In genomic region chr1:31532114-31532644, GRCh38 we compare ENCODE assay signal across 27 cellular contexts. TPM values are rescaled to one million over a fixed set of nuclear protein-coding genes. Genes with fewer than 3 reads are reported as not detected.
"Had no signal": no experiment of that assay in that cellular context is flagged by ENCODE, and none has a peak within 500 bp of the region (broad histone marks: within the 10 kb centered on the region; RNA-seq: fewer than 3 reads in every experiment).

No MANE protein-coding gene starts in this region.

- H3K4me3 ChIP-seq: adrenal gland, ascending aorta, esophagus muscularis mucosa, gastroesophageal sphincter, neural progenitor cell, thoracic aorta, upper lobe of right lung had no signal

- DNase-seq: activated CD4-positive, alpha-beta T cell treated with anti-CD3 and anti-CD28 coated beads for 1 hour; activated CD8-positive, alpha-beta memory T cell treated with anti-CD3 and anti-CD28 coated beads for 24 hours; activated CD8-positive, alpha-beta memory T cell treated with anti-CD3 and anti-CD28 coated beads, Interleukin-2, amount 50 U/mL, for 4 hours; activated naive CD4-positive, alpha-beta T cell; activated T-cell treated with anti-CD3 and anti-CD28 coated beads, Interleukin-2, amount 50 U/mL, for 24 hours; adrenal gland; central memory CD4-positive, alpha-beta T cell; effector memory CD4-positive, alpha-beta T cell; head of caudate nucleus; left cardiac atrium; naive thymus-derived CD4-positive, alpha-beta T cell; posterior cingulate gyrus; stimulated activated CD4-positive, alpha-beta T cell treated with anti-CD3 and anti-CD28 coated beads, Interleukin-4, amount 100 ng/mL, for 24 hours; stimulated activated naive CD4-positive, alpha-beta T cell treated with Interleukin-2 at 50 U/mL for 16 hours; T-helper 1 cell; upper lobe of right lung had no signal

- ATAC-seq: activated T-helper 17 cell treated with anti-CD3 and anti-CD28 coated beads, Interleukin-2, amount 50 U/mL, for 72 hours; gastroesophageal sphincter; naive thymus-derived CD4-positive, alpha-beta T cell; sciatic nerve; upper lobe of right lung had no signal

- H3K4me2 ChIP-seq: neural progenitor cell had no signal

- H3K9me3 Mint-ChIP-seq: activated T-cell treated with anti-CD3 and anti-CD28 coated beads, Interleukin-2, amount 50 U/mL, for 24 hours; activated T-helper 17 cell treated with anti-CD3 and anti-CD28 coated beads, Interleukin-2, amount 50 U/mL, for 72 hours; memory B cell; naive thymus-derived CD4-positive, alpha-beta T cell; neural progenitor cell had no signal

- H3K27ac Mint-ChIP-seq: activated naive CD8-positive, alpha-beta T cell; activated T-cell treated with anti-CD3 and anti-CD28 coated beads, Interleukin-2, amount 50 U/mL, for 24 hours; activated T-helper 17 cell treated with anti-CD3 and anti-CD28 coated beads, Interleukin-2, amount 50 U/mL, for 72 hours; memory B cell; naive thymus-derived CD4-positive, alpha-beta T cell; neural progenitor cell had no signal

- H3K27ac ChIP-seq: adrenal gland, ascending aorta, esophagus muscularis mucosa, gastroesophageal sphincter, neural progenitor cell, thoracic aorta, upper lobe of right lung had no signal

- H3K4me3 Mint-ChIP-seq: activated naive CD8-positive, alpha-beta T cell; activated T-cell treated with anti-CD3 and anti-CD28 coated beads, Interleukin-2, amount 50 U/mL, for 24 hours; activated T-helper 17 cell treated with anti-CD3 and anti-CD28 coated beads, Interleukin-2, amount 50 U/mL, for 72 hours; memory B cell; naive thymus-derived CD4-positive, alpha-beta T cell; neural progenitor cell had no signal

- H3K9me3 ChIP-seq: adrenal gland, ascending aorta, esophagus muscularis mucosa, gastroesophageal sphincter, thoracic aorta, upper lobe of right lung had no signal

- H3K4me1 Mint-ChIP-seq: memory B cell, neural progenitor cell had no signal

- H3K36me3 ChIP-seq: adrenal gland, ascending aorta, esophagus muscularis mucosa, gastroesophageal sphincter, neural progenitor cell, thoracic aorta, upper lobe of right lung had no signal

- H3K4me1 ChIP-seq: adrenal gland, ascending aorta, gastroesophageal sphincter, neural progenitor cell had no signal

- FAIRE-seq: colon, TTC549 had no signal

- H3K27me3 ChIP-seq: adrenal gland, ascending aorta, esophagus muscularis mucosa, gastroesophageal sphincter, neural progenitor cell had no signal

- H3K9ac ChIP-seq: neural progenitor cell had no signal

- H2AFZ ChIP-seq: neural progenitor cell had no signal

- H3K36me3 Mint-ChIP-seq: activated naive CD8-positive, alpha-beta T cell; memory B cell; naive thymus-derived CD4-positive, alpha-beta T cell; neural progenitor cell had no signal

RNA-seq across cellular contexts. Expression of gene TINAGL1, which starts 44.1 kb away (rescaled TPM):
- total RNA-seq: activated T-helper 17 cell treated with anti-CD3 and anti-CD28 coated beads, Interleukin-2, amount 50 U/mL, for 72 hours; naive thymus-derived CD4-positive, alpha-beta T cell had no signal
- polyA plus RNA-seq: naive thymus-derived CD4-positive, alpha-beta T cell had no signal
